1 cellular context compared by ENCODE assay signal in genomic region chr4:26525751-26526150, GRCh38.
TF ChIP-seq lines count a peak whose summit lies in the region.

No MANE protein-coding gene starts in this region.

TF ChIP-seq in SK-N-SH, 30 proteins besides CTCF, POLR2A, EP300 and RAD21 (continued from another document):
- TF ChIP-seq REST (IDR thresholded peaks at IDR 0.05; ENCODE audit: low read depth, low read length) (no peak), MXI1 (IDR thresholded peaks at IDR 0.05; ENCODE audit: low read depth, low read length) (no peak), IRF3 (IDR thresholded peaks at IDR 0.05; ENCODE audit: low read depth, low read length) (no peak), PBX3 (IDR thresholded peaks at IDR 0.05) (no peak), YY1 (IDR thresholded peaks at IDR 0.05; ENCODE audit: low read depth) (no peak), USF1 (IDR thresholded peaks at IDR 0.05; ENCODE audit: borderline replicate concordance, low read depth) (no peak), RCOR1 (IDR thresholded peaks at IDR 0.05; ENCODE audit: low read length) (no peak), RXRA (IDR thresholded peaks at IDR 0.05; ENCODE audit: borderline replicate concordance, low read depth) (no peak), USF2 (IDR thresholded peaks at IDR 0.05; ENCODE audit: borderline replicate concordance, low read depth, low read length) (no peak), NRF1 (IDR thresholded peaks at IDR 0.05; ENCODE audit: low read depth, low read length) (no peak), POLR2AphosphoS5 (IDR thresholded peaks at IDR 0.05; ENCODE audit: low read depth, low read length) (no peak)
TF ChIP-seq in SK-N-SH: peak in this region for 0.
